Comparison of ENCODE assay signal across 16 cellular contexts in genomic region chr11:130740819-130741218, GRCh38.
"Had no signal": no experiment of that assay in that cellular context is flagged by ENCODE, and none has a peak within 500 bp of the region (broad histone marks: within the 10 kb centered on the region; RNA-seq: fewer than 3 reads in every experiment).

No MANE protein-coding gene starts in this region.

- H3K4me1 Mint-ChIP-seq: activated CD4-positive, alpha-beta T cell treated with anti-CD3 and anti-CD28 coated beads for 36 hours; stimulated activated memory B cell treated with anti-CD40 and anti-IgM and Interleukin-4, amounts not matched to agents 10 μg/mL and 1 μg/mL and 100 μg/mL, for 72 hours had no signal

- DNase-seq: activated CD4-positive, alpha-beta memory T cell treated with anti-CD3 and anti-CD28 coated beads, Interleukin-2, amount 10 ng/mL, durations not matched to agents 7 days and 5 days; activated CD4-positive, alpha-beta T cell treated with anti-CD3 and anti-CD28 coated beads for 36 hours; activated CD8-positive, alpha-beta memory T cell treated with anti-CD3 and anti-CD28 coated beads, Interleukin-2, amount 50 U/mL, for 4 hours; activated T-cell treated with anti-CD3 and anti-CD28 coated beads, Interleukin-2, amount 50 U/mL, for 72 hours; central memory CD4-positive, alpha-beta T cell; cortex of kidney; effector memory CD8-positive, alpha-beta T cell; foreskin keratinocyte; left lung; natural killer cell; posterior cingulate gyrus; tibial artery had no signal

- H3K27ac Mint-ChIP-seq: activated CD4-positive, alpha-beta memory T cell treated with anti-CD3 and anti-CD28 coated beads, Interleukin-2, amount 10 ng/mL, durations not matched to agents 7 days and 5 days; activated CD4-positive, alpha-beta T cell treated with anti-CD3 and anti-CD28 coated beads for 36 hours; activated T-cell treated with anti-CD3 and anti-CD28 coated beads, Interleukin-2, amount 50 U/mL, for 72 hours; effector memory CD8-positive, alpha-beta T cell; natural killer cell; stimulated activated memory B cell treated with anti-CD40 and anti-IgM and Interleukin-4, amounts not matched to agents 10 μg/mL and 1 μg/mL and 100 μg/mL, for 72 hours had no signal

- H3K36me3 ChIP-seq: left lung, right atrium auricular region, tibial artery, vagina had no signal

- H3K27me3 ChIP-seq: foreskin keratinocyte, left lung, right atrium auricular region, tibial artery, vagina had no signal

- H3K27me3 Mint-ChIP-seq: stimulated activated memory B cell treated with anti-CD40 and anti-IgM and Interleukin-4, amounts not matched to agents 10 μg/mL and 1 μg/mL and 100 μg/mL, for 72 hours had no signal

- H3K4me3 Mint-ChIP-seq: activated CD4-positive, alpha-beta memory T cell treated with anti-CD3 and anti-CD28 coated beads, Interleukin-2, amount 10 ng/mL, durations not matched to agents 7 days and 5 days; activated CD4-positive, alpha-beta T cell treated with anti-CD3 and anti-CD28 coated beads for 36 hours; activated T-cell treated with anti-CD3 and anti-CD28 coated beads, Interleukin-2, amount 50 U/mL, for 72 hours; effector memory CD8-positive, alpha-beta T cell; natural killer cell; stimulated activated memory B cell treated with anti-CD40 and anti-IgM and Interleukin-4, amounts not matched to agents 10 μg/mL and 1 μg/mL and 100 μg/mL, for 72 hours had no signal

- H3K27ac ChIP-seq: foreskin keratinocyte, left lung, right atrium auricular region, tibial artery, vagina, VCaP had no signal

- H3K4me3 ChIP-seq: left lung, right atrium auricular region, tibial artery, vagina had no signal
